Comparison of ENCODE assay signal across 1 cellular context in genomic region chr20:44609006-44609510, GRCh38.
TF ChIP-seq lines count a peak whose summit lies in the region.

No MANE protein-coding gene starts in this region.

TF ChIP-seq in K562, 482 proteins besides CTCF, POLR2A, EP300 and RAD21:
- no peak for TF ChIP-seq PATZ1 (CRISPR knock-in tag; IDR thresholded peaks at IDR 0.05; ENCODE audit: borderline replicate concordance)
- TF ChIP-seq DDX20 (tag; IDR thresholded peaks at IDR 0.05; ENCODE audit: low read depth): no peak
- no peak for TF ChIP-seq NFIC (IDR thresholded peaks at IDR 0.05)
- TF ChIP-seq OTX1 (CRISPR knock-in tag; IDR thresholded peaks at IDR 0.05): no peak
- no peak for TF ChIP-seq RBM14 (IDR thresholded peaks at IDR 0.05; ENCODE audit: borderline replicate concordance, insufficient read depth, low read depth, low read length)
- no peak for TF ChIP-seq ZNF696 (CRISPR knock-in tag; conservative IDR thresholded peaks at IDR 0.05)
- no peak for TF ChIP-seq NFYB (IDR thresholded peaks at IDR 0.05; ENCODE audit: extremely low read depth, insufficient read length)
- no peak for TF ChIP-seq PHB (CRISPR knock-in tag; IDR thresholded peaks at IDR 0.05)
- TF ChIP-seq SNRNP70 (optimal IDR thresholded peaks at IDR 0.05; ENCODE audit: low read depth, low read length): no peak
